Comparison of ENCODE assay signal across 18 cellular contexts in genomic region chr7:135905355-135905754, GRCh38.
DNase-seq lines count a peak whose midpoint lies in the region; ATAC-seq and TF ChIP-seq lines count a peak whose summit lies in the region.
"Had no signal": no experiment of that assay in that cellular context is flagged by ENCODE, and none has a peak within 500 bp of the region (broad histone marks: within the 10 kb centered on the region; RNA-seq: fewer than 3 reads in every experiment).

No MANE protein-coding gene starts in this region.

- no peaks in the 10 kb centered on the region for H3K9me2 ChIP-seq in Loucy (replicated peaks; ENCODE audit: low read depth, low read length)

- H3K9ac ChIP-seq in DND-41 (ENCODE audit: low read depth, low read length): no peak overlapping the region
- H3K9ac ChIP-seq in Loucy (ENCODE audit: low read depth, low read length, poor library complexity, severe bottlenecking): no peak overlapping the region
- H3K9ac ChIP-seq in mammary epithelial cell (ENCODE audit: insufficient read depth, low read length): no peak overlapping the region
- H3K9ac ChIP-seq: BLaER1 treated with 17β-estradiol and CSF1 and Interleukin-3, amounts not matched to agents 10 nM and 100 nM had no signal

- H3K4me2 ChIP-seq in DND-41 (ENCODE audit: insufficient read depth, low read length): no peak overlapping the region
- peak overlapping the region; percentile 21 for H3K4me2 ChIP-seq in Loucy (ENCODE audit: low read depth, low read length, poor library complexity, severe bottlenecking)
- no peak overlapping the region for H3K4me2 ChIP-seq in mammary epithelial cell (ENCODE audit: insufficient read depth, low read depth, low read length)
- H3K4me2 ChIP-seq: BLaER1 treated with 17β-estradiol and CSF1 and Interleukin-3, amounts not matched to agents 10 nM and 100 nM had no signal

- H3K4me1 ChIP-seq in DND-41 (ENCODE audit: insufficient read depth, low read length) (no peaks in the 10 kb centered on the region), Loucy (ENCODE audit: insufficient read depth, low read length, poor library complexity, severe bottlenecking) (peaks cover 14% of the 10 kb centered on the region), mammary epithelial cell (ENCODE audit: insufficient read depth, low read length) (no peaks in the 10 kb centered on the region)
- H3K4me1 ChIP-seq: BLaER1 treated with 17β-estradiol and CSF1 and Interleukin-3, amounts not matched to agents 10 nM and 100 nM had no signal

- H3K4me3 ChIP-seq in DND-41 (ENCODE audit: low read depth in 1 of 2, low read length in 2 of 2): no peak overlapping the region
- no peak overlapping the region for H3K4me3 ChIP-seq in Loucy (ENCODE audit: low read length, poor library complexity, severe bottlenecking)
- H3K4me3 ChIP-seq in astrocyte of the spinal cord (ENCODE audit: low read depth, low read length): no peak overlapping the region
- H3K4me3 ChIP-seq in mammary epithelial cell (replicated peaks in 1 of 3; ENCODE audit: insufficient read depth in 1 of 3, low read depth in 2 of 3, low read length in 3 of 3): no peak overlapping the region
- H3K4me3 ChIP-seq: BLaER1 treated with 17β-estradiol and CSF1 and Interleukin-3, amounts not matched to agents 10 nM and 100 nM had no signal

- no peaks in the 10 kb centered on the region for H3K9me3 ChIP-seq in DND-41 (ENCODE audit: insufficient read depth, low read length, severe bottlenecking)
- H3K9me3 ChIP-seq in Loucy (ENCODE audit: insufficient read depth, low read depth, low read length): no peaks in the 10 kb centered on the region
- no peaks in the 10 kb centered on the region for H3K9me3 ChIP-seq in mammary epithelial cell (replicated peaks; ENCODE audit: insufficient read depth, low read length)
- H3K9me3 ChIP-seq: BLaER1 treated with 17β-estradiol and CSF1 and Interleukin-3, amounts not matched to agents 10 nM and 100 nM had no signal

- H3K79me2 ChIP-seq in DND-41 (ENCODE audit: insufficient read depth, low read length): no peaks in the 10 kb centered on the region
- H3K79me2 ChIP-seq in Loucy (ENCODE audit: insufficient read depth, low read length): no peaks in the 10 kb centered on the region
- H3K79me2 ChIP-seq in mammary epithelial cell (ENCODE audit: insufficient read depth, low read length): no peaks in the 10 kb centered on the region

- CTCF ChIA-PET in mammary epithelial cell (lab: Charles Lee; ENCODE audit: low non-redundant PET): no interaction called here

- no TSS peak for BruUV-seq in mammary epithelial cell (replicated peaks; lab: Mats Ljungman, UMichigan)

- H4K20me1 ChIP-seq in DND-41 (ENCODE audit: insufficient read depth, low read length): no peaks in the 10 kb centered on the region
- no peaks in the 10 kb centered on the region for H4K20me1 ChIP-seq in Loucy (ENCODE audit: insufficient read depth, low read length, poor library complexity, severe bottlenecking)
- no peaks in the 10 kb centered on the region for H4K20me1 ChIP-seq in mammary epithelial cell (ENCODE audit: insufficient read depth, low read length)
- H4K20me1 ChIP-seq: BLaER1 treated with 17β-estradiol and CSF1 and Interleukin-3, amounts not matched to agents 10 nM and 100 nM had no signal

- dilution Hi-C loops in mammary epithelial cell (cut with HindIII; ENCODE audit: low sequenced_read_pairs): no loop called here

- no peak overlapping the region for H3K27ac ChIP-seq in DND-41 (ENCODE audit: low read length)
- H3K27ac ChIP-seq in mammary epithelial cell (ENCODE audit: insufficient read depth, low read depth, low read length): no peak overlapping the region
- H3K27ac ChIP-seq: BLaER1 treated with 17β-estradiol and CSF1 and Interleukin-3, amounts not matched to agents 10 nM and 100 nM had no signal

- intact Hi-C loops in mammary epithelial cell (cut with micrococcal nuclease): no loop called here

- H3F3A ChIP-seq in Loucy (ENCODE audit: low read depth): no peaks in the 10 kb centered on the region

- H3K27me3 ChIP-seq in DND-41 (ENCODE audit: insufficient read depth, low read length, poor library complexity) (no peaks in the 10 kb centered on the region), Loucy (ENCODE audit: insufficient read depth, low read length, poor library complexity, severe bottlenecking) (no peaks in the 10 kb centered on the region), mammary epithelial cell (ENCODE audit: insufficient read depth, low read length) (no peaks in the 10 kb centered on the region)
- H3K27me3 ChIP-seq: BLaER1 treated with 17β-estradiol and CSF1 and Interleukin-3, amounts not matched to agents 10 nM and 100 nM had no signal

- H2AFZ ChIP-seq in DND-41 (ENCODE audit: low read depth, low read length) (no peak overlapping the region), Loucy (ENCODE audit: low read length) (no peak overlapping the region), mammary epithelial cell (ENCODE audit: low read depth, low read length) (no peak overlapping the region)

- WGBS in mammary epithelial cell (ENCODE audit: low coverage, missing lambda C conversion rate): 84% methylated on average over 4 of the region's 4 CpGs

- ATAC-seq in DND-41 (ENCODE audit: insufficient read depth, low read depth) (peak; percentile 39; the same call in 1 of the 3 replicates), GM19324 (IDR thresholded peaks at IDR 0.05; ENCODE audit: low FRiP score, unreplicated experiment) (no peak)
- ATAC-seq: CD8-positive, alpha-beta T cell had no signal

- TF ChIP-seq CTCF in DND-41 (IDR thresholded peaks at IDR 0.05; ENCODE audit: borderline replicate concordance, extremely low read depth, low read length, poor library complexity, severe bottlenecking) (no peak), Loucy (conservative IDR thresholded peaks at IDR 0.05; ENCODE audit: low read length) (no peak), astrocyte of the spinal cord (IDR thresholded peaks at IDR 0.05; ENCODE audit: low read depth, low read length) (no peak), mammary epithelial cell (conservative IDR thresholded peaks at IDR 0.05 in 1 of 2, IDR thresholded peaks at IDR 0.05 in 1 of 2; ENCODE audit: extremely low read depth in 1 of 2, insufficient read depth in 1 of 2, low read depth in 1 of 2, low read length in 2 of 2) (no peak)

- DNase-seq in DND-41: no peak
- peak; percentile 30 for DNase-seq in astrocyte of the spinal cord (ENCODE audit: low read depth, low spot score)
- peak; percentile 41 for DNase-seq in myocyte (ENCODE audit: low read depth)
- DNase-seq in mammary epithelial cell: no peak
- no peak for DNase-seq in T1000 (lab: John Stamatoyannopoulos, UW)
- DNase-seq: 8988T; CD8-positive, alpha-beta T cell; GOT3; IMR-90; Karpas-422; NCI-H1105; NCI-H2029 treated with DMSO at 0.1 percent for 48 hours; NCI-H2171; NCI-H345; Right ventricle myocardium superior had no signal

- in situ Hi-C loops in astrocyte of the spinal cord (cut with HindIII; ENCODE audit: low sequenced_read_pairs): no loop called here
- in situ Hi-C loops in mammary epithelial cell (cut with MboI; ENCODE audit: low sequenced_read_pairs in 2 of 2): no loop called here

- no peaks in the 10 kb centered on the region for H3K36me3 ChIP-seq in DND-41 (ENCODE audit: insufficient read depth, low read length)
- H3K36me3 ChIP-seq in Loucy (ENCODE audit: insufficient read depth, low read length): no peaks in the 10 kb centered on the region
- no peaks in the 10 kb centered on the region for H3K36me3 ChIP-seq in mammary epithelial cell (ENCODE audit: insufficient read depth, low read length)
- H3K36me3 ChIP-seq: BLaER1 treated with 17β-estradiol and CSF1 and Interleukin-3, amounts not matched to agents 10 nM and 100 nM had no signal

Comparison
In these comparisons a context has a peak if more than half of its experiments do, and no peak if none do; other contexts are left out.
1. DNase-seq: peak in astrocyte of the spinal cord (single experiment) and myocyte (single experiment); none in DND-41 (single experiment), mammary epithelial cell (single experiment) and T1000 (single experiment).